In genomic region chr10:97596101-97597055, GRCh38 we compare ENCODE assay signal across 8 cellular contexts. TPM values are rescaled to one million over a fixed set of nuclear protein-coding genes. Genes with fewer than 3 reads are reported as not detected.
DNase-seq lines count a peak whose midpoint lies in the region; ATAC-seq and TF ChIP-seq lines count a peak whose summit lies in the region.
"Had no signal": no experiment of that assay in that cellular context is flagged by ENCODE, and none has a peak within 500 bp of the region (broad histone marks: within the 10 kb centered on the region; RNA-seq: fewer than 3 reads in every experiment).

No MANE protein-coding gene starts in this region.

- no peaks in the 10 kb centered on the region for H3K9me3 Mint-ChIP-seq in natural killer cell treated with Interleukin-12 subunit alpha and Interleukin-12 subunit beta and Interleukin-15 and Interleukin-18, amount 100 ng/mL, for 72 hours
- no peaks in the 10 kb centered on the region for H3K9me3 Mint-ChIP-seq in natural killer cell
- H3K9me3 Mint-ChIP-seq: naive B cell had no signal

- intact Hi-C loops in natural killer cell (cut with micrococcal nuclease), result no loop called here
- intact Hi-C loops in posterior vena cava (cut with DNase I), result no loop called here

- H3K27ac Mint-ChIP-seq in natural killer cell treated with Interleukin-12 subunit alpha and Interleukin-12 subunit beta and Interleukin-15 and Interleukin-18, amount 100 ng/mL, for 72 hours, result no peak overlapping the region
- no peak overlapping the region for H3K27ac Mint-ChIP-seq in natural killer cell

- DNase-seq in natural killer cell treated with Interleukin-12 subunit alpha and Interleukin-12 subunit beta and Interleukin-15 and Interleukin-18, amount 100 ng/mL, for 72 hours (ENCODE audit: low spot score), result peak; percentile 15
- DNase-seq in natural killer cell, result no peak
- DNase-seq in iris pigment epithelial cell (ENCODE audit: low read depth), result peak; percentile 75
- no peak for DNase-seq in epidermal melanocyte (ENCODE audit: insufficient read length, low spot score)
- DNase-seq in DMS79 (lab: John Stamatoyannopoulos, UW), result no peak
- no peak for DNase-seq in posterior vena cava (ENCODE audit: low spot score)
- DNase-seq: activated CD4-positive, alpha-beta T cell treated with anti-CD3 and anti-CD28 coated beads for 4 hours; naive B cell had no signal

- no peaks in the 10 kb centered on the region for H3K36me3 Mint-ChIP-seq in natural killer cell treated with Interleukin-12 subunit alpha and Interleukin-12 subunit beta and Interleukin-15 and Interleukin-18, amount 100 ng/mL, for 72 hours
- H3K36me3 Mint-ChIP-seq in natural killer cell, result no peaks in the 10 kb centered on the region
- H3K36me3 Mint-ChIP-seq: naive B cell had no signal

- peak in 1 of 2 donors; percentile 43 for ATAC-seq in natural killer cell treated with Interleukin-12 subunit alpha and Interleukin-12 subunit beta and Interleukin-15 and Interleukin-18, amount 100 ng/mL, for 72 hours
- ATAC-seq in natural killer cell, result no peak

- no peaks in the 10 kb centered on the region for H3K27me3 Mint-ChIP-seq in natural killer cell treated with Interleukin-12 subunit alpha and Interleukin-12 subunit beta and Interleukin-15 and Interleukin-18, amount 100 ng/mL, for 72 hours
- peaks cover 0 to 5% of the 10 kb centered on the region in 2 donors for H3K27me3 Mint-ChIP-seq in natural killer cell (ENCODE audit: low read depth in 2 of 2)

- no peak overlapping the region for H3K4me3 Mint-ChIP-seq in natural killer cell treated with Interleukin-12 subunit alpha and Interleukin-12 subunit beta and Interleukin-15 and Interleukin-18, amount 100 ng/mL, for 72 hours
- no peak overlapping the region for H3K4me3 Mint-ChIP-seq in natural killer cell

- no peak for TF ChIP-seq CTCF in natural killer cell (IDR thresholded peaks at IDR 0.05)

- H3K4me1 Mint-ChIP-seq in natural killer cell treated with Interleukin-12 subunit alpha and Interleukin-12 subunit beta and Interleukin-15 and Interleukin-18, amount 100 ng/mL, for 72 hours (ENCODE audit: low read depth in 2 of 2), result peaks cover 2 to 4% of the 10 kb centered on the region in 2 donors
- peaks cover 4% of the 10 kb centered on the region in 2 donors for H3K4me1 Mint-ChIP-seq in natural killer cell
- H3K4me1 Mint-ChIP-seq: naive B cell had no signal

RNA-seq across cellular contexts. Expression of gene C10orf62, which starts 6.9 kb away (rescaled TPM):
- total RNA-seq in natural killer cell treated with Interleukin-12 subunit alpha and Interleukin-12 subunit beta and Interleukin-15 and Interleukin-18, amount 100 ng/mL, for 72 hours, result not detected
- total RNA-seq in natural killer cell (under 1 TPM in 1 of 3 donors, not detected in 2; 0.32 TPM), posterior vena cava (under 1 TPM; 0.19 to 0.46 TPM)

RNA-seq across cellular contexts. Expression of gene HOGA1, which starts 12.2 kb away (rescaled TPM):
- not detected for total RNA-seq in natural killer cell treated with Interleukin-12 subunit alpha and Interleukin-12 subunit beta and Interleukin-15 and Interleukin-18, amount 100 ng/mL, for 72 hours
- not detected for total RNA-seq in natural killer cell
- total RNA-seq in posterior vena cava, result 1 to 10 TPM; 1.5 to 4.1 TPM

RNA-seq across cellular contexts. Expression of gene ANKRD2, which starts 23.8 kb away (rescaled TPM):
- not detected for total RNA-seq in natural killer cell treated with Interleukin-12 subunit alpha and Interleukin-12 subunit beta and Interleukin-15 and Interleukin-18, amount 100 ng/mL, for 72 hours
- total RNA-seq in natural killer cell, result not detected
- total RNA-seq in posterior vena cava, result 1 to 10 TPM in 1 of 2 donors, under 1 TPM in 1; 0.67 to 1.1 TPM

RNA-seq across cellular contexts. Expression of gene MORN4, which starts 36.9 kb away (rescaled TPM):
- total RNA-seq in natural killer cell treated with Interleukin-12 subunit alpha and Interleukin-12 subunit beta and Interleukin-15 and Interleukin-18, amount 100 ng/mL, for 72 hours, result 1 to 10 TPM; 1.6 to 2.7 TPM
- total RNA-seq in natural killer cell, result 1 to 10 TPM in 2 of 3 donors, under 1 TPM in 1; 0.14 to 2.0 (median 1.6) TPM
- 1 to 10 TPM; 3.4 to 6.5 TPM for total RNA-seq in posterior vena cava

RNA-seq across cellular contexts. Expression of gene PI4K2A, which starts 44.1 kb away (rescaled TPM):
- total RNA-seq in natural killer cell treated with Interleukin-12 subunit alpha and Interleukin-12 subunit beta and Interleukin-15 and Interleukin-18, amount 100 ng/mL, for 72 hours, result 10 to 100 TPM; 16.2 to 22.8 TPM
- total RNA-seq in natural killer cell (10 to 100 TPM; 41.3 to 66.1 (median 60.0) TPM), posterior vena cava (10 to 100 TPM; 13.8 to 15.9 TPM)

Comparison
In these comparisons a context has a peak if more than half of its experiments do, and no peak if none do; other contexts are left out.
1. DNase-seq: peak in natural killer cell treated with Interleukin-12 subunit alpha and Interleukin-12 subunit beta and Interleukin-15 and Interleukin-18, amount 100 ng/mL, for 72 hours (single experiment) and iris pigment epithelial cell (single experiment); none in natural killer cell (single experiment), epidermal melanocyte (single experiment), DMS79 (single experiment) and posterior vena cava (single experiment).